In the genomic region with DNA sequence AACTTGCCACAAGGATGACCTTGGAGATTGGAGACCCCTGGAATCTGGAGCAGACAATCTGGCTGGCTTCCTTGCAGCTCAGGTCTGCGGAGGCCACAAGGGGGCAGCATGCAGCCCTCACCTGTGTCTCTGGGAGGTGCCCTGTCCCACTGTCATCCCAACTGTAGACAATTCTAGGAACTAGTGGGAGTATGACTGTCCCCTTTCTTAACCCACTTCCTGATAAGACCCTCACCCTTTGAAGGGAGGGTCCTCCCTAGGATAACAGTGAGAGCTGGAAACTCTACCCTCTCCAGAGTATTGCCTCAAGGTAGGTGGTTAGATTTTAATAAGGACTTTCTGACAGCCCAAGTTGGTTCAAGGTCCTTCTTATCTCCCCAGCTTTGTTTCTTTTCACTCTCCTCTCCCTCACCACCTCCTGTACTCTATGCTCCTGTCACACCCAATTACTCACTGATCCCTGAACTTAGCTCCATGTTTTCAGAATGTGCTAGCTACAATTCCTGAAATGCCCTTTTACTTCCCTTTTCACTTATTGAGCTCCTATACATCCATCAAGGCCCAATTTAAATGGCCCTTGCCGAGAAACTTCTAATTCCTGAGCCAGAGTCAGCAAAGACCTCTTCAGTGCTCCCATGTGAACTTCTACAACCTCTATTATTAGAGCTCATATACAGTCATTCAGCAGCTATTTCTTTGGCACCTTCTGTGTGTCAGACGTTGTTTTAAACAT, we compare ENCODE assay signal across 1 cellular context.
TF ChIP-seq lines count a peak whose summit lies in the region.

No MANE protein-coding gene starts in this region.

TF ChIP-seq in IMR-90, 13 proteins besides CTCF, POLR2A, EP300 and RAD21:
- TF ChIP-seq SMC3 (IDR thresholded peaks at IDR 0.05; ENCODE audit: low read depth, low read length) (peak; percentile 60), NFE2L2 (IDR thresholded peaks at IDR 0.05; ENCODE audit: low read depth, low read length) (no peak)
